Comparison of ENCODE assay signal across 15 cellular contexts in the genomic region with DNA sequence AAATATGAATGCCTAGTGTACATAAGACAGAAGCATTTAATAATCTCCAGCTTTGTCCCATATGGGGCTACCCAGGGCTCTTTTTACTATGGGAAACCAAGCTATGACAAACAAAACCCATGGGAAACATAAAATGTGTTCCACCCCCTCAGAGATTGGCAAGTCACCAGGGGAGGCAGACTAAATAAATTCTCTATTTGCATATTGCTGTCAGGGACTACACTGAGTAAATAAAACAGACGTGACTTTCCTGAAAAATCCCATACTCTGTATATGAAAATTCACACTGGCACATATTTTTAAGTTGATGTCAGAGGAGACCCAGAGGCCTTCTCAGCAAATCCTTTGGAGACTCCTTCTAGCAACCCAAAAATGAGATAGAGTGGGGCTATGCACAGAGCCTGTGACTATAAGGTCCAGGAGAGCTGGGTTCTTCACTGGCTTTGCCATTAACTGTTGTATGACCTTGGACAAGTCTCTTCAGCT. TPM values are rescaled to one million over a fixed set of nuclear protein-coding genes. Genes with fewer than 3 reads are reported as not detected.
DNase-seq lines count a peak whose midpoint lies in the region; ATAC-seq and TF ChIP-seq lines count a peak whose summit lies in the region.
"Had no signal": no experiment of that assay in that cellular context is flagged by ENCODE, and none has a peak within 500 bp of the region (broad histone marks: within the 10 kb centered on the region; RNA-seq: fewer than 3 reads in every experiment).

No MANE protein-coding gene starts in this region.

- peaks cover 16% of the 10 kb centered on the region for H3K4me1 ChIP-seq in OCI-LY3 (ENCODE audit: low read length)
- H3K4me1 ChIP-seq in left lung: no peaks in the 10 kb centered on the region

- intact Hi-C loops in left lung (cut with DNase I): no loop called here

- no peaks in the 10 kb centered on the region for H4K20me1 ChIP-seq in OCI-LY3 (ENCODE audit: insufficient read depth, low read length)

- H3K9me3 ChIP-seq in OCI-LY3 (ENCODE audit: insufficient read depth, low read length) (no peaks in the 10 kb centered on the region), left lung (peaks cover 0 to 11% of the 10 kb centered on the region in 2 donors)

- H3K27me3 ChIP-seq in OCI-LY3 (ENCODE audit: low read depth, low read length): peaks cover 10% of the 10 kb centered on the region; the same call in 1 of the 2 replicates
- peaks cover 0 to 9% of the 10 kb centered on the region in 2 donors for H3K27me3 ChIP-seq in left lung
- H3K27me3 ChIP-seq: tibial artery had no signal

- H3K4me3 ChIP-seq in HFF-Myc (replicated peaks; ENCODE audit: low read depth, low read length) (no peak overlapping the region), OCI-LY3 (ENCODE audit: low read length) (no peak overlapping the region), left lung (no peak overlapping the region)
- H3K4me3 ChIP-seq: GM23338, tibial artery had no signal

- H2AFZ ChIP-seq in OCI-LY3 (ENCODE audit: low read depth, low read length): no peak overlapping the region
- H2AFZ ChIP-seq: GM23338 had no signal

- DNase-seq in GM04504 (ENCODE audit: low read depth): peak; percentile 43
- DNase-seq in HFF-Myc (ENCODE audit: extremely low read depth, low read depth): peak; percentile 75
- DNase-seq in left lung: no peak
- DNase-seq in NCI-H446 (lab: John Stamatoyannopoulos, UW): no peak
- no peak for DNase-seq in stimulated activated naive CD4-positive, alpha-beta T cell (lab: John Stamatoyannopoulos, UW)
- DNase-seq in KG1 (lab: John Stamatoyannopoulos, UW): no peak
- DNase-seq: activated CD8-positive, alpha-beta T cell treated with anti-CD3 and anti-CD28 coated beads for 36 hours; activated naive CD8-positive, alpha-beta T cell treated with anti-CD3 and anti-CD28 coated beads, Interleukin-2, amount 10 ng/mL, durations not matched to agents 7 days and 5 days; effector CD8-positive, alpha-beta T cell; midbrain; NCI-H524 treated with DMSO at 0.1 percent for 48 hours; tibial artery had no signal

- H3K79me2 ChIP-seq in OCI-LY3 (ENCODE audit: low read length): no peaks in the 10 kb centered on the region

- TF ChIP-seq CTCF in HFF-Myc (IDR thresholded peaks at IDR 0.05; ENCODE audit: low read depth, low read length, missing control alignments) (no peak), OCI-LY3 (IDR thresholded peaks at IDR 0.05; ENCODE audit: low read depth, low read length) (no peak), left lung (IDR thresholded peaks at IDR 0.05) (no peak)

- H3K4me2 ChIP-seq in OCI-LY3 (ENCODE audit: low read length): peak overlapping the region; percentile 73; the same call in 1 of the 2 replicates
- H3K4me2 ChIP-seq: GM23338 had no signal

- H3K9ac ChIP-seq in OCI-LY3 (ENCODE audit: low read length): no peak overlapping the region

- H3K36me3 ChIP-seq in OCI-LY3 (replicated peaks; ENCODE audit: low read depth, low read length) (no peaks in the 10 kb centered on the region), left lung (no peaks in the 10 kb centered on the region)
- H3K36me3 ChIP-seq: tibial artery had no signal

- peak overlapping the region; percentile 60 for H3K27ac ChIP-seq in OCI-LY3 (ENCODE audit: low read length)
- H3K27ac ChIP-seq in left lung: no peak overlapping the region

- ATAC-seq in left lung: peak; percentile 15
- ATAC-seq in HG02970 (IDR thresholded peaks at IDR 0.05; ENCODE audit: low FRiP score, unreplicated experiment): no peak
- ATAC-seq: activated CD8-positive, alpha-beta T cell treated with anti-CD3 and anti-CD28 coated beads for 36 hours; GM23338 had no signal

RNA-seq across cellular contexts. Expression of gene HPSE2, which starts 44.0 kb away (rescaled TPM):
- under 1 TPM; 0.50 to 0.99 TPM for total RNA-seq in left lung
- total RNA-seq: activated CD8-positive, alpha-beta T cell treated with anti-CD3 and anti-CD28 coated beads for 36 hours had no signal

RNA-seq across cellular contexts. Expression of gene CNNM1, which starts 49.5 kb away (rescaled TPM):
- total RNA-seq in left lung: under 1 TPM; 0.79 to 0.94 TPM

Comparison
In these comparisons a context has a peak if more than half of its experiments do, and no peak if none do; other contexts are left out.
1. DNase-seq: peak in GM04504 (single experiment) and HFF-Myc (single experiment); none in left lung (0 of 2), NCI-H446 (0 of 2), stimulated activated naive CD4-positive, alpha-beta T cell (0 of 6) and KG1 (single experiment).